Comparison of ENCODE assay signal across 14 cellular contexts in the genomic region with DNA sequence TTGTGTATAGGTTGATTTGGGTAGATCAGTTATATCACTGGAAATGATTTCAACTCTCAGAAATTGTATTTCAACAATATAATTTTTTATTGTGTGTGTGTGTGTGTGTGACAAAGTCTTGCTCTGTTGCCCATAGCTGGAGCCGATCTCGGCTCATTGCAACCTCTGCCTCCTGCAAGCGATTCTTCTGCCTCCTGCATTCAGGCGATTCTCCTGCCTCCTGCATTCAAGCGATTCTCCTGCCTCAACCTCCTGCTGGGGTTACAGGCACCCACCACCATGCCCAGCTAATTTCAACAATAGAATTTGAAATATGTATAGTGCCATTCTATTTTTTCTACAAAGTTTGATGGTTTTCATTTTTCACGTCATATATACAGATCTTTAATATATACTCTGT. TPM values are rescaled to one million over a fixed set of nuclear protein-coding genes. Genes with fewer than 3 reads are reported as not detected.
DNase-seq lines count a peak whose midpoint lies in the region; ATAC-seq and TF ChIP-seq lines count a peak whose summit lies in the region.
"Had no signal": no experiment of that assay in that cellular context is flagged by ENCODE, and none has a peak within 500 bp of the region (broad histone marks: within the 10 kb centered on the region; RNA-seq: fewer than 3 reads in every experiment).

No MANE protein-coding gene starts in this region.

- peak overlapping the region in 1 of 5 experiments; percentile 81 for H3K27ac Mint-ChIP-seq in brain
- H3K27ac Mint-ChIP-seq in type B pancreatic cell = peak overlapping the region; percentile 87
- H3K27ac Mint-ChIP-seq: activated CD4-positive, alpha-beta T cell treated with anti-CD3 and anti-CD28 coated beads, Interleukin-2, amount 10 ng/mL, durations not matched to agents 24 days and 14 days; activated T-helper 2 cell treated with anti-CD3 and anti-CD28 coated beads, Interferon-gamma antibody, Interleukin-2, Interleukin-4, amounts not matched to agents 10 μg/mL and 5 μg/mL and 100 μg/mL, durations not matched to agents 14 hours and 24 hours and 36 hours had no signal

- H3K27ac ChIP-seq in HUES64 (ENCODE audit: low read depth, low read length) = peak overlapping the region; percentile 88
- H3K27ac ChIP-seq in left lung = peak overlapping the region; percentile 62 to 79

- H3K27me3 Mint-ChIP-seq in brain = no peaks in the 10 kb centered on the region
- H3K27me3 Mint-ChIP-seq in type B pancreatic cell = no peaks in the 10 kb centered on the region

- no peaks in the 10 kb centered on the region for H3K36me3 ChIP-seq in HUES64 (ENCODE audit: insufficient read depth, low read length)
- no peaks in the 10 kb centered on the region for H3K36me3 ChIP-seq in left lung
- H3K36me3 ChIP-seq: suprapubic skin had no signal

- H3K4me3 ChIP-seq in HUES64 (ENCODE audit: low read length) (no peak overlapping the region), left lung (no peak overlapping the region)
- H3K4me3 ChIP-seq: suprapubic skin had no signal

- H3K27me3 ChIP-seq in HUES64 (ENCODE audit: insufficient read depth, low read length) (no peaks in the 10 kb centered on the region), left lung (no peaks in the 10 kb centered on the region)
- H3K27me3 ChIP-seq: suprapubic skin had no signal

- intact Hi-C loops in left lung (cut with DNase I) = no loop called here

- H3K36me3 Mint-ChIP-seq in brain (peaks cover 32% of the 10 kb centered on the region), type B pancreatic cell (peaks cover 7% of the 10 kb centered on the region)

- peaks cover 82% of the 10 kb centered on the region for H3K4me1 Mint-ChIP-seq in brain
- H3K4me1 Mint-ChIP-seq in type B pancreatic cell (ENCODE audit: unreplicated experiment) = peaks cover 38% of the 10 kb centered on the region

- WGBS in HUES64 = 26% methylated on average over 5 of the region's 6 CpGs

- H3K9ac ChIP-seq in HUES64 (ENCODE audit: low read depth, low read length) = no peak overlapping the region

- H3K9me3 ChIP-seq in HUES64 (ENCODE audit: insufficient read depth, low read depth, low read length) = no peaks in the 10 kb centered on the region
- no peaks in the 10 kb centered on the region for H3K9me3 ChIP-seq in left lung
- H3K9me3 ChIP-seq: suprapubic skin had no signal

- TF ChIP-seq CTCF in brain (conservative IDR thresholded peaks at IDR 0.05) (no peak), left lung (IDR thresholded peaks at IDR 0.05) (no peak), type B pancreatic cell (conservative IDR thresholded peaks at IDR 0.05) (no peak)

- peaks cover 0 to 3% (median 0%) of the 10 kb centered on the region in 5 experiments for H3K9me3 Mint-ChIP-seq in brain
- H3K9me3 Mint-ChIP-seq in type B pancreatic cell = no peaks in the 10 kb centered on the region
- H3K9me3 Mint-ChIP-seq: activated CD4-positive, alpha-beta T cell treated with anti-CD3 and anti-CD28 coated beads, Interleukin-2, amount 10 ng/mL, durations not matched to agents 24 days and 14 days; activated T-helper 2 cell treated with anti-CD3 and anti-CD28 coated beads, Interferon-gamma antibody, Interleukin-2, Interleukin-4, amounts not matched to agents 10 μg/mL and 5 μg/mL and 100 μg/mL, durations not matched to agents 14 hours and 24 hours and 36 hours had no signal

- ATAC-seq in left lung = peak; percentile 39
- no peak for ATAC-seq in HG02885 (IDR thresholded peaks at IDR 0.05; ENCODE audit: poor library complexity, unreplicated experiment)

- DNase-seq in left lung (no peak), type B pancreatic cell (ENCODE audit: extremely low spot score, unreplicated experiment) (no peak), foreskin melanocyte (no peak), NCI-H1930 (lab: John Stamatoyannopoulos, UW) (no peak)
- DNase-seq: activated CD4-positive, alpha-beta T cell treated with anti-CD3 and anti-CD28 coated beads, Interleukin-2, amount 10 ng/mL, durations not matched to agents 24 days and 14 days; foreskin fibroblast; left colon; NCI-H187 treated with DMSO at 0.1 percent for 48 hours; NCI-H446 treated with DMSO at 0.1 percent for 48 hours had no signal

- H3K4me1 ChIP-seq in HUES64 (ENCODE audit: insufficient read depth, low read length) (peaks cover 82% of the 10 kb centered on the region), left lung (peaks cover 7 to 18% of the 10 kb centered on the region in 2 donors)

- H3K4me3 Mint-ChIP-seq in brain (peak overlapping the region in 4 of 5 experiments; percentile 34 to 64 (median 53)), type B pancreatic cell (peak overlapping the region; percentile 53)
- H3K4me3 Mint-ChIP-seq: activated CD4-positive, alpha-beta T cell treated with anti-CD3 and anti-CD28 coated beads, Interleukin-2, amount 10 ng/mL, durations not matched to agents 24 days and 14 days had no signal

RNA-seq across cellular contexts. Expression of a gene that starts 24.1 kb away (rescaled TPM):
- 82.8 TPM for polyA plus RNA-seq in HUES64 (2013, experiment 1 of 2)
- 90.8 TPM for polyA plus RNA-seq in HUES64 (2013, experiment 2 of 2)
- polyA plus RNA-seq in brain (ENCODE audit: insufficient read depth, low read depth, low replicate concordance) = 50.8 TPM
- total RNA-seq in left lung (100 to 1,000 TPM; 137 to 149 TPM), type B pancreatic cell (ENCODE audit: low replicate concordance) (140 and 154 TPM in 2 replicates)
